In the genomic region with DNA sequence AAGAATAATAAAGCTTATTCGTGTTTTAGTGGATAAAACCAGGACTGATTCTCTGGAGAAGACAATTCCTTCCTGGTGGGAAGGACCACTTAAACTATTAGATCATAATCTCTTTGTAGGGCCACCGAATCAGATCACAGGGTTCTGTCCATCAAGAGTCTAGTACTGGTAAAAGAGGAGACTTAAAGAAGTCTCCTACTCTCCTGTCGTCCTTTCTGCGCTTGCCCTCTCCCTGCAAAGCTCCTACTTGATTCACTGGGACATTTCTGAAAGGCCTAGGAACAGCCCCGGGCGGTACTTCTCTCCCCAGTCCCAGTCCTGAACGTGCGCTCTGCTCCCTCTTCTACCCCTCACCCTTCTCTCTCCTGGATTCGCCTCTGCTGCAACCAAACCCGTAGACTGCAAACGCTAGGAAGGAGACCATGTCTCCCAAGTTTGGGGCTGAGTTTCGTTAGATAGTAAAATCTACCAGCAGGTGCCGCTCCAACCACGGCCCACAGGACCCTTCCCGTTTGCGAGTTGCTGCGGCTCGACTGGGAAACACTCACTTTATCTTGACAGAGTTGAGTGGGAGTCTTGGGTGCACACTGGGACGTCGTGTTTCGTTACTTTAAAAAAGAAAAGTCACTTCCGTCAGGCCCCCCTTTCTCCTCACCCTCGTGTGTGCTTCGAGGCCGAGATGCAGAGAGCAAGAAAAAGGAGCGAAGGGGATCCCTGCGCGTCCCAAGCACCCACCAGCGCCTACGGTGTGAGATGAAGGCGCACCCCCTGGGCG, we compare ENCODE assay signal across 9 cellular contexts. TPM values are rescaled to one million over a fixed set of nuclear protein-coding genes. Genes with fewer than 3 reads are reported as not detected.
A peak's percentile ranks its signal among the peaks of the same experiment; 100 is the strongest.
DNase-seq lines count a peak whose midpoint lies in the region; ATAC-seq and TF ChIP-seq lines count a peak whose summit lies in the region.
"Had no signal": no experiment of that assay in that cellular context is flagged by ENCODE, and none has a peak within 500 bp of the region (broad histone marks: within the 10 kb centered on the region; RNA-seq: fewer than 3 reads in every experiment).

No MANE protein-coding gene starts in this region.

- H3K4me1 ChIP-seq in parathyroid adenoma (no peaks in the 10 kb centered on the region), tibial nerve (peaks cover 0 to 16% (median 3%) of the 10 kb centered on the region in 4 donors)

- peak overlapping the region; percentile 54 for H2AFZ ChIP-seq in parathyroid adenoma

- POLR2A ChIA-PET in RWPE1 (lab: Yijun Ruan, JAX; ENCODE audit: low non-redundant PET): no interaction called here

- no peak for TF ChIP-seq EP300 in tibial nerve (IDR thresholded peaks at IDR 0.05)

- DNase-seq in COR-L47 (lab: John Stamatoyannopoulos, UW) (peak; percentile 40), RWPE1 (ENCODE audit: low spot score) (peak; percentile 61), glomerular visceral epithelial cell (ENCODE audit: extremely low spot score) (peak; percentile 35), tibial nerve (ENCODE audit: low spot score in 2 of 2) (peak; percentile 22 to 57)
- DNase-seq in Jurkat, Clone E6-1 (ENCODE audit: low read depth, low spot score): peak; percentile 50
- peak; percentile 49 for DNase-seq in activated naive CD4-positive, alpha-beta T cell treated with Interleukin-2 at 50 U/mL for 16 hours

- CTCF ChIA-PET in RWPE1 (lab: Yijun Ruan, JAX): interaction anchor here (0.5 to 1.7 kb wide), 17 partner anchors 15 to 491 kb away, joined by 3 to 13 read pairs (median 3); partner anchors contain the start of gene ADD2

- H3K9ac ChIP-seq in parathyroid adenoma: no peak overlapping the region

- no peaks in the 10 kb centered on the region for H3K27me3 ChIP-seq in parathyroid adenoma (ENCODE audit: control insufficient read depth, insufficient read depth, low read length)
- peaks cover 0 to 59% of the 10 kb centered on the region in 2 donors for H3K27me3 ChIP-seq in tibial nerve

- H3K27ac ChIP-seq in RWPE1 (no peak overlapping the region), parathyroid adenoma (no peak overlapping the region), tibial nerve (no peak overlapping the region)

- no peak for TF ChIP-seq POLR2A in tibial nerve (IDR thresholded peaks at IDR 0.05)

- H3K36me3 ChIP-seq in parathyroid adenoma (ENCODE audit: control insufficient read depth, insufficient read depth, low read length) (no peaks in the 10 kb centered on the region), tibial nerve (no peaks in the 10 kb centered on the region)

- H3K9me3 ChIP-seq in parathyroid adenoma (ENCODE audit: control insufficient read depth, low read length) (no peaks in the 10 kb centered on the region), tibial nerve (no peaks in the 10 kb centered on the region)

- 4 to 6% methylated on average over 32 of the region's 32 CpGs for WGBS in tibial nerve, 2 donors

- H3K4me3 ChIP-seq in Jurkat, Clone E6-1 (ENCODE audit: low read length): no peak overlapping the region; the same call in 1 of the 2 replicates
- H3K4me3 ChIP-seq in parathyroid adenoma (ENCODE audit: low read depth, low read length) (peak overlapping the region; percentile 33), tibial nerve (peak overlapping the region in 2 of 4 donors; percentile 23 to 38)

- H3K4me2 ChIP-seq in parathyroid adenoma (ENCODE audit: low read length): peak overlapping the region; percentile 58

- no peak for ATAC-seq in GM18861 (IDR thresholded peaks at IDR 0.05; ENCODE audit: unreplicated experiment)

- peak; percentile 60 for TF ChIP-seq CTCF in RWPE1 (conservative IDR thresholded peaks at IDR 0.05; ENCODE audit: low read depth)
- TF ChIP-seq CTCF in parathyroid adenoma (IDR thresholded peaks at IDR 0.05): peak; percentile 53
- TF ChIP-seq CTCF in tibial nerve (IDR thresholded peaks at IDR 0.05): peak; percentile 36 to 51 (median 43)

- no peaks in the 10 kb centered on the region for H3K79me2 ChIP-seq in parathyroid adenoma

RNA-seq across cellular contexts. Expression of gene FIGLA, which starts 1.0 kb away (rescaled TPM):
- polyA plus RNA-seq in Jurkat, Clone E6-1 (2012; ENCODE audit: insufficient read depth, insufficient read length): not detected
- not detected for total RNA-seq in tibial nerve
- total RNA-seq: T-helper 2 cell treated with Interferon-gamma antibody and Interleukin-4, amounts not matched to agents 100 ng/mL and 5 ng/mL, for 36 hours had no signal

RNA-seq across cellular contexts. Expression of gene ADD2, which starts 21.5 kb away (rescaled TPM):
- 36.1 TPM for polyA plus RNA-seq in Jurkat, Clone E6-1 (2012; ENCODE audit: insufficient read depth, insufficient read length)
- total RNA-seq in tibial nerve: 1 to 10 TPM in 3 of 4 donors, under 1 TPM in 1; 0.63 to 6.0 (median 3.2) TPM

RNA-seq across cellular contexts. Expression of gene CLEC4F, which starts 30.9 kb away (rescaled TPM):
- polyA plus RNA-seq in Jurkat, Clone E6-1 (2012; ENCODE audit: insufficient read depth, insufficient read length): not detected
- total RNA-seq in tibial nerve: under 1 TPM in 2 of 4 donors, not detected in 2; 0.30 to 0.44 TPM
- total RNA-seq: T-helper 2 cell treated with Interferon-gamma antibody and Interleukin-4, amounts not matched to agents 100 ng/mL and 5 ng/mL, for 36 hours had no signal

RNA-seq across cellular contexts. Expression of gene CD207, which starts 46.1 kb away (rescaled TPM):
- not detected for polyA plus RNA-seq in Jurkat, Clone E6-1 (2012; ENCODE audit: insufficient read depth, insufficient read length)
- total RNA-seq in tibial nerve: under 1 TPM in 1 of 4 donors, not detected in 3; 0.21 TPM
- total RNA-seq: T-helper 2 cell treated with Interferon-gamma antibody and Interleukin-4, amounts not matched to agents 100 ng/mL and 5 ng/mL, for 36 hours had no signal
